ENCODE assay signal across 8 cellular contexts in the genomic region with DNA sequence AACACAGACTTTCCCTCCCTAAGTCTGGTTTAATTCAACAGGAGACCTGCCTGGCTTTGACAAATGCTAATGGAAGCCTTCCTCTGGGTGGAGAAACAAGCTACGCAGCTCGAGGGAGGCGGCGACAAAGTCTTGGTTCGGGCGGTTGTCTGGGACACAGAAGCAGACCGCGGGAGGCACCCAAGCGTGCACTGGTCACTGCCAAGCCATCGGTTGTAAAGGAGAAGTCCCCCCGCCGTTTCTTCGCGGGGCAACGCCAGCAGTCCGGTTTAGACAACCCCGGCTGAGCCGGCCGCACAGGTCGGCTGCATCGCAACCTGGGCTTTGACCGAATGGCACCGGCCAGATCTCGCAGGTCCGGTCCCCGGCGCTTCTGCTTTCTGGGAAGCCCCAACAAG. TPM values are rescaled to one million over a fixed set of nuclear protein-coding genes. Genes with fewer than 3 reads are reported as not detected.
DNase-seq lines count a peak whose midpoint lies in the region; ATAC-seq and TF ChIP-seq lines count a peak whose summit lies in the region.

No MANE protein-coding gene starts in this region.

- no peaks in the 10 kb centered on the region for H3K9me3 Mint-ChIP-seq in activated CD4-positive, alpha-beta memory T cell treated with anti-CD3 and anti-CD28 coated beads, Interleukin-2, amount 10 ng/mL, durations not matched to agents 7 days and 5 days
- H3K9me3 Mint-ChIP-seq in naive B cell = no peaks in the 10 kb centered on the region

- no peaks in the 10 kb centered on the region for H3K27me3 ChIP-seq in DOHH2 (ENCODE audit: control insufficient read depth, low read length)
- H3K27me3 ChIP-seq in HUES6 (ENCODE audit: control insufficient read depth, insufficient read depth, low read length) = no peaks in the 10 kb centered on the region
- no peaks in the 10 kb centered on the region for H3K27me3 ChIP-seq in transverse colon

- TF ChIP-seq CTCF in DOHH2 (IDR thresholded peaks at IDR 0.05; ENCODE audit: low read depth, low read length, poor library complexity, severe bottlenecking) = no peak
- TF ChIP-seq CTCF in transverse colon (IDR thresholded peaks at IDR 0.05) = no peak

- peaks cover 43% of the 10 kb centered on the region for H3K36me3 Mint-ChIP-seq in activated CD4-positive, alpha-beta memory T cell treated with anti-CD3 and anti-CD28 coated beads, Interleukin-2, amount 10 ng/mL, durations not matched to agents 7 days and 5 days (ENCODE audit: low read depth)
- no peaks in the 10 kb centered on the region for H3K36me3 Mint-ChIP-seq in naive B cell

- H3K36me3 ChIP-seq in DOHH2 (ENCODE audit: control insufficient read depth, low read length) = peaks cover 60% of the 10 kb centered on the region
- H3K36me3 ChIP-seq in HUES6 (ENCODE audit: control insufficient read depth, insufficient read depth, low read length) = peaks cover 35% of the 10 kb centered on the region
- peaks cover 0 to 33% (median 15%) of the 10 kb centered on the region in 4 donors for H3K36me3 ChIP-seq in transverse colon

- H3K27me3 Mint-ChIP-seq in activated CD4-positive, alpha-beta memory T cell treated with anti-CD3 and anti-CD28 coated beads, Interleukin-2, amount 10 ng/mL, durations not matched to agents 7 days and 5 days = no peaks in the 10 kb centered on the region
- no peaks in the 10 kb centered on the region for H3K27me3 Mint-ChIP-seq in naive B cell

- TF ChIP-seq EP300 in transverse colon (IDR thresholded peaks at IDR 0.05; ENCODE audit: low read depth) = no peak

- ATAC-seq in GM21423 (IDR thresholded peaks at IDR 0.05; ENCODE audit: unreplicated experiment) (peak; percentile 24), naive B cell (ENCODE audit: low read depth in 2 of 2) (no peak)

- POLR2A ChIA-PET in activated CD4-positive, alpha-beta memory T cell treated with anti-CD3 and anti-CD28 coated beads, Interleukin-2, amount 10 ng/mL, durations not matched to agents 7 days and 5 days (lab: Charles Lee) = interaction anchor here (0.6 to 3.8 kb wide), 15 partner anchors 10 to 430 kb away, joined by 3 to 18 read pairs (median 4); a partner anchor contains a TSS

- H3K4me3 ChIP-seq in DOHH2 (ENCODE audit: low read length) = peak overlapping the region; percentile 91
- H3K4me3 ChIP-seq in HUES6 (ENCODE audit: low read depth, low read length) = peak overlapping the region; percentile 72
- peak overlapping the region; percentile 78 to 99 (median 90) for H3K4me3 ChIP-seq in transverse colon

- peaks cover 39% of the 10 kb centered on the region; the same call in 1 of the 2 replicates for H4K20me1 ChIP-seq in DOHH2 (ENCODE audit: control insufficient read depth, insufficient read depth, low read depth, low read length)

- intact Hi-C loops in transverse colon (cut with DNase I; ENCODE audit: low total_unique reads) = loop anchor here (5.0 kb wide), 1 partner anchor 111 kb away; a partner anchor contains a TSS

- peak overlapping the region; percentile 86 for H3K4me2 ChIP-seq in DOHH2 (ENCODE audit: low read length)

- CTCF ChIA-PET in activated CD4-positive, alpha-beta memory T cell treated with anti-CD3 and anti-CD28 coated beads, Interleukin-2, amount 10 ng/mL, durations not matched to agents 7 days and 5 days (lab: Charles Lee) = interaction anchor here (1.1 to 1.4 kb wide), 3 partner anchors 13 to 112 kb away, joined by 3 read pairs; a partner anchor contains a TSS

- H3K4me3 Mint-ChIP-seq in activated CD4-positive, alpha-beta memory T cell treated with anti-CD3 and anti-CD28 coated beads, Interleukin-2, amount 10 ng/mL, durations not matched to agents 7 days and 5 days = peak overlapping the region; percentile 86
- peak overlapping the region; percentile 83 to 96 (median 90) for H3K4me3 Mint-ChIP-seq in naive B cell

- H3K9me3 ChIP-seq in DOHH2 (ENCODE audit: control insufficient read depth, insufficient read depth, low read length) (no peaks in the 10 kb centered on the region), HUES6 (ENCODE audit: control insufficient read depth, insufficient read depth, low read depth, low read length) (no peaks in the 10 kb centered on the region), transverse colon (no peaks in the 10 kb centered on the region)

- no peaks in the 10 kb centered on the region for H3F3A ChIP-seq in DOHH2 (ENCODE audit: control insufficient read depth, insufficient read depth)

- in situ Hi-C loops in transverse colon (cut with MboI; ENCODE audit: low pct_ligation_motif_present in 1 of 4, low pct_unique_long_range_greater_than_20kb in 1 of 4, low sequenced_read_pairs in 3 of 4) = loop anchor here in 2 of 4 donors (10.0 kb wide), 2 partner anchors 98 to 108 kb away; a partner anchor contains a TSS

- WGBS in transverse colon (ENCODE audit: low coverage in 1 of 2), 2 donors = 0% methylated on average over 27 of the region's 27 CpGs; no CpG with 5 or more reads in 1 of the 2 donors

- no peak for TF ChIP-seq POLR2A in transverse colon (IDR thresholded peaks at IDR 0.05)

- H3K79me2 ChIP-seq in DOHH2 (ENCODE audit: control insufficient read depth, low read length) = peaks cover 81% of the 10 kb centered on the region

- peak overlapping the region; percentile 98 for H3K9ac ChIP-seq in HUES6 (ENCODE audit: low read length)

- H3K4me1 ChIP-seq in DOHH2 (ENCODE audit: control insufficient read depth, low read length) (peaks cover 38% of the 10 kb centered on the region), HUES6 (ENCODE audit: control insufficient read depth, insufficient read depth, low read length) (peaks cover 4% of the 10 kb centered on the region; the same call in 1 of the 2 replicates), transverse colon (peaks cover 26 to 50% (median 39%) of the 10 kb centered on the region in 4 donors)

- DNase-seq in activated CD4-positive, alpha-beta memory T cell treated with anti-CD3 and anti-CD28 coated beads, Interleukin-2, amount 10 ng/mL, durations not matched to agents 7 days and 5 days = peak; percentile 45
- DNase-seq in fibroblast of gingiva (ENCODE audit: low read depth) (peak; percentile 49), naive B cell (peak; percentile 27), transverse colon (peak; percentile 71), NCI-H524 treated with DMSO at 0.1 percent for 48 hours (lab: John Stamatoyannopoulos, UW) (no peak)

- H3K9me2 ChIP-seq in DOHH2 (replicated peaks; ENCODE audit: control insufficient read depth, low read length) = no peaks in the 10 kb centered on the region

- peaks cover 52% of the 10 kb centered on the region for H3K4me1 Mint-ChIP-seq in activated CD4-positive, alpha-beta memory T cell treated with anti-CD3 and anti-CD28 coated beads, Interleukin-2, amount 10 ng/mL, durations not matched to agents 7 days and 5 days
- H3K4me1 Mint-ChIP-seq in naive B cell = peaks cover 24 to 46% (median 40%) of the 10 kb centered on the region in 3 donors

- peak overlapping the region; percentile 86 for H3K27ac Mint-ChIP-seq in activated CD4-positive, alpha-beta memory T cell treated with anti-CD3 and anti-CD28 coated beads, Interleukin-2, amount 10 ng/mL, durations not matched to agents 7 days and 5 days
- peak overlapping the region; percentile 91 to 96 (median 94) for H3K27ac Mint-ChIP-seq in naive B cell

- H3K27ac ChIP-seq in DOHH2 (ENCODE audit: low read depth, low read length) = peak overlapping the region; percentile 51
- peak overlapping the region; percentile 98 for H3K27ac ChIP-seq in HUES6 (ENCODE audit: low read depth, low read length)
- peak overlapping the region; percentile 99 to 100 (median 100) for H3K27ac ChIP-seq in transverse colon

RNA-seq across cellular contexts. Expression of a gene that starts 0.6 kb away (rescaled TPM):
- 10 to 100 TPM; 80.4 to 85.4 TPM for total RNA-seq in activated CD4-positive, alpha-beta memory T cell treated with anti-CD3 and anti-CD28 coated beads, Interleukin-2, amount 10 ng/mL, durations not matched to agents 7 days and 5 days
- 10 to 100 TPM; 27.8 to 49.6 (median 37.3) TPM for polyA plus RNA-seq in naive B cell (ENCODE audit: low read depth in 6 of 6)
- total RNA-seq in transverse colon = 10 to 100 TPM; 50.2 to 88.4 (median 74.0) TPM

RNA-seq across cellular contexts. Expression of a gene that starts 0.8 kb away (rescaled TPM):
- total RNA-seq in activated CD4-positive, alpha-beta memory T cell treated with anti-CD3 and anti-CD28 coated beads, Interleukin-2, amount 10 ng/mL, durations not matched to agents 7 days and 5 days = 10 to 100 TPM; 39.2 to 39.6 TPM
- 10 to 100 TPM in 4 of 6 donors, 1 to 10 TPM in 2; 4.3 to 19.2 (median 11.9) TPM for polyA plus RNA-seq in naive B cell (ENCODE audit: low read depth in 6 of 6)
- total RNA-seq in transverse colon = 10 to 100 TPM; 33.6 to 60.2 (median 53.0) TPM

RNA-seq across cellular contexts. Expression of a gene that starts 44.1 kb away (rescaled TPM):
- total RNA-seq in activated CD4-positive, alpha-beta memory T cell treated with anti-CD3 and anti-CD28 coated beads, Interleukin-2, amount 10 ng/mL, durations not matched to agents 7 days and 5 days = 1 to 10 TPM; 5.9 to 6.9 TPM
- polyA plus RNA-seq in naive B cell (ENCODE audit: low read depth in 6 of 6) = 1 to 10 TPM; 2.7 to 8.0 (median 6.1) TPM
- total RNA-seq in transverse colon = 10 to 100 TPM; 28.1 to 75.2 (median 43.7) TPM

RNA-seq across cellular contexts. Expression of a gene that starts 51.3 kb away (rescaled TPM):
- total RNA-seq in activated CD4-positive, alpha-beta memory T cell treated with anti-CD3 and anti-CD28 coated beads, Interleukin-2, amount 10 ng/mL, durations not matched to agents 7 days and 5 days = not detected
- not detected for polyA plus RNA-seq in naive B cell (ENCODE audit: low read depth in 6 of 6)
- total RNA-seq in transverse colon = 100 to 1,000 TPM in 3 of 4 donors, 10 to 100 TPM in 1; 88.0 to 450 (median 252) TPM

RNA-seq across cellular contexts. Expression of a gene that starts 58.4 kb away (rescaled TPM):
- total RNA-seq in activated CD4-positive, alpha-beta memory T cell treated with anti-CD3 and anti-CD28 coated beads, Interleukin-2, amount 10 ng/mL, durations not matched to agents 7 days and 5 days = not detected
- polyA plus RNA-seq in naive B cell (ENCODE audit: low read depth in 6 of 6) = not detected
- total RNA-seq in transverse colon = not detected
